In the genomic region with DNA sequence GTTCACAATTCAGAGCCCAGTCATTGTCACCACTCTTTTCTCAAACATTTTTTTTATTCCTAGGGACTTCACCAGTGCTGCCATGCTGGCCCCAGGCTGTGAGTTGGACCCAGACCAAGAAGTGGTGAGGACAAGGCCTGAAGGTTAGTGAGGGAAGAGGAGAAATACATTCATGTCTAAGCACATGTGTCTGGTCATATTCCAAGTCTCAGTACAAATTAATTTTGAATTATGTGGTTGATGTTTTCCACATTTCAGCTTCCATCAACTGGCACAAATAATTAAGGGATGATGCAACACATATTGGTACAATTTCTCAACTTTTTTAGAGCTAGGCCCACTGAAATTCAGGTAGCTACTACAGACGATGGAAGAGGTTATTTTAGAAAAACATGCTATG, we compare ENCODE assay signal across 36 cellular contexts.
"Had no signal": no experiment of that assay in that cellular context is flagged by ENCODE, and none has a peak within 500 bp of the region (broad histone marks: within the 10 kb centered on the region; RNA-seq: fewer than 3 reads in every experiment).

No MANE protein-coding gene starts in this region.

- H3K9me3 ChIP-seq: esophagus muscularis mucosa, gastroesophageal sphincter had no signal

- FAIRE-seq: astrocyte, bronchial epithelial cell, colon had no signal

- H2AFZ ChIP-seq: hepatocyte had no signal

- H3K4me2 ChIP-seq: hepatocyte had no signal

- H3K27ac ChIP-seq: brain microvascular endothelial cell, esophagus muscularis mucosa, gastroesophageal sphincter, heart right ventricle, hepatocyte, WERI-Rb-1 had no signal

- H3K27me3 Mint-ChIP-seq: activated CD4-positive, alpha-beta memory T cell treated with anti-CD3 and anti-CD28 coated beads for 36 hours; activated naive CD4-positive, alpha-beta T cell treated with anti-CD3 and anti-CD28 coated beads, Interleukin-2, amount 10 ng/mL, durations not matched to agents 7 days and 5 days had no signal

- H3K4me3 Mint-ChIP-seq: activated B cell treated with CpG ODN at 0.5 μM for 24 hours; activated CD4-positive, alpha-beta memory T cell treated with anti-CD3 and anti-CD28 coated beads for 36 hours; activated CD4-positive, alpha-beta T cell treated with anti-CD3 and anti-CD28 coated beads, Interleukin-2, amount 10 ng/mL, durations not matched to agents 24 days and 14 days; activated CD8-positive, alpha-beta memory T cell treated with anti-CD3 and anti-CD28 coated beads, Interleukin-2, amount 10 ng/mL, durations not matched to agents 7 days and 5 days; activated CD8-positive, alpha-beta T cell treated with anti-CD3 and anti-CD28 coated beads, Interleukin-2, amount 10 ng/mL, durations not matched to agents 7 days and 5 days; activated naive CD4-positive, alpha-beta T cell treated with anti-CD3 and anti-CD28 coated beads, Interleukin-2, amount 10 ng/mL, durations not matched to agents 7 days and 5 days; activated naive CD8-positive, alpha-beta T cell treated with anti-CD3 and anti-CD28 coated beads, Interleukin-2, amount 10 ng/mL, durations not matched to agents 7 days and 5 days; activated T-helper 1 cell treated with anti-CD3 and anti-CD28 coated beads, Interleukin-12 subunit alpha, Interleukin-12 subunit beta, Interleukin-2, Interleukin-4 antibody, amounts not matched to agents 30 ng/mL and 10 ng/mL and 1 ng/mL, durations not matched to agents 14 hours and 24 hours and 36 hours; effector memory CD8-positive, alpha-beta T cell; T-helper 17 cell; T-helper 2 cell treated with Interferon-gamma antibody and Interleukin-4, amounts not matched to agents 5 μg/mL and 100 μg/mL, for 36 hours had no signal

- DNase-seq: activated B cell treated with CpG ODN at 0.5 μM for 24 hours; activated CD4-positive, alpha-beta memory T cell treated with anti-CD3 and anti-CD28 coated beads for 36 hours; activated CD4-positive, alpha-beta T cell treated with anti-CD3 and anti-CD28 coated beads, Interleukin-2, amount 10 ng/mL, durations not matched to agents 24 days and 14 days; activated CD8-positive, alpha-beta memory T cell treated with anti-CD3 and anti-CD28 coated beads, Interleukin-2, amount 10 ng/mL, durations not matched to agents 7 days and 5 days; activated CD8-positive, alpha-beta memory T cell treated with anti-CD3 and anti-CD28 coated beads, Interleukin-2, amount 50 U/mL, for 4 hours; activated CD8-positive, alpha-beta T cell treated with anti-CD3 and anti-CD28 coated beads, Interleukin-2, amount 10 ng/mL, durations not matched to agents 7 days and 5 days; activated effector memory CD4-positive, alpha-beta T cell treated with anti-CD3 and anti-CD28 coated beads, Interleukin-2, amount 50 U/mL, for 16 hours; activated naive CD4-positive, alpha-beta T cell; activated naive CD4-positive, alpha-beta T cell treated with anti-CD3 and anti-CD28 coated beads, Interleukin-2, amount 10 ng/mL, durations not matched to agents 7 days and 5 days; activated naive CD8-positive, alpha-beta T cell treated with anti-CD3 and anti-CD28 coated beads, Interleukin-2, amount 10 ng/mL, durations not matched to agents 7 days and 5 days; activated T-cell treated with anti-CD3 and anti-CD28 coated beads, Interleukin-2, amount 50 U/mL, for 1 hour; activated T-cell treated with anti-CD3 and anti-CD28 coated beads, Interleukin-2, amount 50 U/mL, for 48 hours; amniotic stem cell; anterior cingulate cortex; brain microvascular endothelial cell; cortex of kidney; dermis blood vessel endothelial cell; effector CD4-positive, alpha-beta T cell; effector memory CD8-positive, alpha-beta T cell; erythroblast; foreskin melanocyte; heart right ventricle; T-helper 17 cell; T1000; WERI-Rb-1 had no signal

- H3K4me3 ChIP-seq: esophagus muscularis mucosa, gastroesophageal sphincter, heart right ventricle, hepatocyte had no signal

- H3K27ac Mint-ChIP-seq: activated B cell treated with CpG ODN at 0.5 μM for 24 hours; activated CD4-positive, alpha-beta memory T cell treated with anti-CD3 and anti-CD28 coated beads for 36 hours; activated CD4-positive, alpha-beta T cell treated with anti-CD3 and anti-CD28 coated beads, Interleukin-2, amount 10 ng/mL, durations not matched to agents 24 days and 14 days; activated CD8-positive, alpha-beta memory T cell treated with anti-CD3 and anti-CD28 coated beads, Interleukin-2, amount 10 ng/mL, durations not matched to agents 7 days and 5 days; activated CD8-positive, alpha-beta T cell treated with anti-CD3 and anti-CD28 coated beads, Interleukin-2, amount 10 ng/mL, durations not matched to agents 7 days and 5 days; activated naive CD4-positive, alpha-beta T cell treated with anti-CD3 and anti-CD28 coated beads, Interleukin-2, amount 10 ng/mL, durations not matched to agents 7 days and 5 days; activated naive CD4-positive, alpha-beta T cell treated with anti-CD3 and anti-CD28 coated beads, Interleukin-2, amount 50 U/mL, for 72 hours; activated naive CD8-positive, alpha-beta T cell treated with anti-CD3 and anti-CD28 coated beads, Interleukin-2, amount 10 ng/mL, durations not matched to agents 7 days and 5 days; activated T-helper 1 cell treated with anti-CD3 and anti-CD28 coated beads, Interleukin-12 subunit alpha, Interleukin-12 subunit beta, Interleukin-2, Interleukin-4 antibody, amounts not matched to agents 30 ng/mL and 10 ng/mL and 1 ng/mL, durations not matched to agents 14 hours and 24 hours and 36 hours; activated T-helper 2 cell treated with anti-CD3 and anti-CD28 coated beads, Interferon-gamma antibody, Interleukin-2, Interleukin-4, amounts not matched to agents 10 μg/mL and 5 μg/mL and 100 μg/mL, durations not matched to agents 14 hours and 24 hours and 36 hours; effector memory CD8-positive, alpha-beta T cell; T-helper 17 cell; T-helper 2 cell treated with Interferon-gamma antibody and Interleukin-4, amounts not matched to agents 5 μg/mL and 100 μg/mL, for 36 hours had no signal

- H3K27me3 ChIP-seq: brain microvascular endothelial cell, esophagus muscularis mucosa, gastroesophageal sphincter, heart right ventricle, hepatocyte had no signal

- H3K36me3 ChIP-seq: brain microvascular endothelial cell, esophagus muscularis mucosa, gastroesophageal sphincter, heart right ventricle, WERI-Rb-1 had no signal

- H3K79me2 ChIP-seq: hepatocyte had no signal

- H3K36me3 Mint-ChIP-seq: activated CD4-positive, alpha-beta memory T cell treated with anti-CD3 and anti-CD28 coated beads for 36 hours; activated naive CD8-positive, alpha-beta T cell treated with anti-CD3 and anti-CD28 coated beads, Interleukin-2, amount 10 ng/mL, durations not matched to agents 7 days and 5 days had no signal

- H3K4me1 Mint-ChIP-seq: activated B cell treated with CpG ODN at 0.5 μM for 24 hours; activated CD4-positive, alpha-beta T cell treated with anti-CD3 and anti-CD28 coated beads, Interleukin-2, amount 10 ng/mL, durations not matched to agents 24 days and 14 days; activated CD8-positive, alpha-beta memory T cell treated with anti-CD3 and anti-CD28 coated beads, Interleukin-2, amount 10 ng/mL, durations not matched to agents 7 days and 5 days; activated naive CD4-positive, alpha-beta T cell treated with anti-CD3 and anti-CD28 coated beads, Interleukin-2, amount 10 ng/mL, durations not matched to agents 7 days and 5 days; activated naive CD8-positive, alpha-beta T cell treated with anti-CD3 and anti-CD28 coated beads, Interleukin-2, amount 10 ng/mL, durations not matched to agents 7 days and 5 days had no signal

- H3K4me1 ChIP-seq: esophagus muscularis mucosa, gastroesophageal sphincter, heart right ventricle had no signal

- ATAC-seq: activated CD4-positive, CD25-positive, alpha-beta regulatory T cell treated with anti-CD3 and anti-CD28 coated beads, Interleukin-2, amount 50 U/mL, for 24 hours; activated CD8-positive, alpha-beta memory T cell treated with anti-CD3 and anti-CD28 coated beads, Interleukin-2, amount 10 ng/mL, durations not matched to agents 7 days and 5 days; activated CD8-positive, alpha-beta T cell treated with anti-CD3 and anti-CD28 coated beads, Interleukin-2, amount 10 ng/mL, durations not matched to agents 7 days and 5 days; activated naive CD4-positive, alpha-beta T cell treated with anti-CD3 and anti-CD28 coated beads, Interleukin-2, amount 50 U/mL, for 72 hours; effector memory CD8-positive, alpha-beta T cell; gastroesophageal sphincter; heart right ventricle; T-helper 17 cell had no signal
